ENCODE assay signal across 1 cellular context in genomic region chr19:40366697-40367561, GRCh38.
TF ChIP-seq lines count a peak whose summit lies in the region.

No MANE protein-coding gene starts in this region.

TF ChIP-seq in A549, 52 proteins besides CTCF, POLR2A, EP300 and RAD21 (continued from another document):
- no peak for TF ChIP-seq MAX (IDR thresholded peaks at IDR 0.05)
- TF ChIP-seq ELK1 (IDR thresholded peaks at IDR 0.05; ENCODE audit: low read depth, low read length) = no peak
- no peak for TF ChIP-seq JUNB (IDR thresholded peaks at IDR 0.05)
- no peak for TF ChIP-seq EHMT2 (IDR thresholded peaks at IDR 0.05; ENCODE audit: low read depth)
- TF ChIP-seq FOSL2 (IDR thresholded peaks at IDR 0.05) = no peak
- peak; percentile 30; the same call in 1 of the 2 replicates for TF ChIP-seq FOSL2 (CRISPR knock-in tag; IDR thresholded peaks at IDR 0.05)
- TF ChIP-seq RCOR1 (IDR thresholded peaks at IDR 0.05; ENCODE audit: low read depth, low read length) = no peak
- peak; percentile 74; the same call in 1 of the 2 replicates for TF ChIP-seq NFE2L2 (conservative IDR thresholded peaks at IDR 0.05; ENCODE audit: low read length)
TF ChIP-seq in A549: peak in this region for 4.
